ENCODE assay signal across 13 cellular contexts in the genomic region with DNA sequence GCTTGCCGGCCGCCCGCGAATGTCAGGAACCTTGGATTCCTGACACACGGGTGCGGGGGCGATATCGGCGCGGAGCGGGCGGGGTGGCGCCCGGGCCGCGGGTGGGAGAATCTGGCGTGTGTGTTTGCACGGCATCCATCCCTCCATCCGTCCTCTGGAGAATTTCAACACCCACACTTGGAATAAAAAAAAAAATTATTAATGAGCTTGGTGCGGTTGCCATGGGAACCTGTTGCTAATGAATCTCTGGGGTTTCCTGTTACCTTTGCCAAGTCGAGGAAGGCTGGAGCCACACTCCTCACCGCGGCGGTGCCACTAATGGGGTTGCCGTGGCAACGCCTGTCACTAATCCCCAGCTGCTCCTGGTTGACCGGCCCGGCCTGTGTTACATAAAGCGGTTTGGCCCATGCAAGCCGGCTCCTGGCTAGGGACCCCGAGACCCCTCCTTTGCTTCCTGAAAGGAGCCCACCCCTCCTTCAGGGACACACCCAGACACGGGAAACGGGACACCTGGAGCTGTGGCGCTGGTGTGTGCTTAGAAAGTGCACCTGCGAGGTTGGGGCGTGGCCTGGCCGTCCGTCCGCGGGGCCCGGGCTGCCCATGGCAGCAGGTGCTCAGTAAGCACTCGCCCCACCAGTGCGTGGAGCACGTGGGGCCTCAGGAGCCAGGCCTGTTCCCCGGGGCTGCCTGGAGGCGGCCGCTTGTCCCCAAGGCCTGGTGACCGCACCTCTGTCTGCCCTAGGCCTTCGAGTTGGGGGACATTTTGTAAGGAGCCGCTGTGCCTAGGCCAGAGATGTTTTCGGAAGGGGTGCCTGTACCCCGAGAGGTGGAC. TPM values are rescaled to one million over a fixed set of nuclear protein-coding genes. Genes with fewer than 3 reads are reported as not detected.
DNase-seq lines count a peak whose midpoint lies in the region; ATAC-seq and TF ChIP-seq lines count a peak whose summit lies in the region.
"Had no signal": no experiment of that assay in that cellular context is flagged by ENCODE, and none has a peak within 500 bp of the region (broad histone marks: within the 10 kb centered on the region; RNA-seq: fewer than 3 reads in every experiment).

No MANE protein-coding gene starts in this region.

- ATAC-seq in body of pancreas, result peak; percentile 81
- ATAC-seq in GM21423 (IDR thresholded peaks at IDR 0.05; ENCODE audit: unreplicated experiment), result no peak
- ATAC-seq in natural killer cell treated with Interleukin-12 subunit alpha and Interleukin-12 subunit beta and Interleukin-15 and Interleukin-18, amount 100 ng/mL, for 72 hours, result no peak

- no peak overlapping the region for H3K4me3 Mint-ChIP-seq in neural crest cell
- no peak overlapping the region for H3K4me3 Mint-ChIP-seq in natural killer cell treated with Interleukin-12 subunit alpha and Interleukin-12 subunit beta and Interleukin-15 and Interleukin-18, amount 100 ng/mL, for 72 hours

- H3K27ac Mint-ChIP-seq in neural crest cell (ENCODE audit: unreplicated experiment), result no peak overlapping the region
- H3K27ac Mint-ChIP-seq in natural killer cell treated with Interleukin-12 subunit alpha and Interleukin-12 subunit beta and Interleukin-15 and Interleukin-18, amount 100 ng/mL, for 72 hours, result no peak overlapping the region

- no peaks in the 10 kb centered on the region for H3K9me3 Mint-ChIP-seq in neural crest cell
- H3K9me3 Mint-ChIP-seq in natural killer cell treated with Interleukin-12 subunit alpha and Interleukin-12 subunit beta and Interleukin-15 and Interleukin-18, amount 100 ng/mL, for 72 hours, result no peaks in the 10 kb centered on the region

- no peaks in the 10 kb centered on the region for H3K4me1 Mint-ChIP-seq in neural crest cell
- H3K4me1 Mint-ChIP-seq in natural killer cell treated with Interleukin-12 subunit alpha and Interleukin-12 subunit beta and Interleukin-15 and Interleukin-18, amount 100 ng/mL, for 72 hours (ENCODE audit: low read depth in 2 of 2), result no peaks in the 10 kb centered on the region

- no peak overlapping the region for H3K4me3 ChIP-seq in body of pancreas
- no peak overlapping the region for H3K4me3 ChIP-seq in breast epithelium
- H3K4me3 ChIP-seq: Peyer's patch had no signal

- TF ChIP-seq POLR2A in body of pancreas (IDR thresholded peaks at IDR 0.05) (no peak), breast epithelium (IDR thresholded peaks at IDR 0.05) (no peak)

- 23 to 53% methylated on average over 39 to 51 of the region's 52 CpGs for WGBS in body of pancreas, 2 donors

- H3K27ac ChIP-seq in body of pancreas (peak overlapping the region in 3 of 4 donors; percentile 26 to 40 (median 32)), breast epithelium (no peak overlapping the region)
- H3K27ac ChIP-seq: neutrophil had no signal

- no peaks in the 10 kb centered on the region for H3K36me3 Mint-ChIP-seq in neural crest cell (ENCODE audit: low read depth)
- H3K36me3 Mint-ChIP-seq in natural killer cell treated with Interleukin-12 subunit alpha and Interleukin-12 subunit beta and Interleukin-15 and Interleukin-18, amount 100 ng/mL, for 72 hours, result no peaks in the 10 kb centered on the region

- H3K27me3 Mint-ChIP-seq in neural crest cell (ENCODE audit: low read depth), result no peaks in the 10 kb centered on the region
- no peaks in the 10 kb centered on the region for H3K27me3 Mint-ChIP-seq in natural killer cell treated with Interleukin-12 subunit alpha and Interleukin-12 subunit beta and Interleukin-15 and Interleukin-18, amount 100 ng/mL, for 72 hours

- DNase-seq in DMS153 (lab: John Stamatoyannopoulos, UW) (peak; percentile 93), NCI-H2029 (lab: John Stamatoyannopoulos, UW) (peak; percentile 92), body of pancreas (peak; percentile 69 to 91 (median 86)), neural crest cell (ENCODE audit: low read depth, low spot score) (peak; percentile 40), SKM-1 (lab: John Stamatoyannopoulos, UW; ENCODE audit: unreplicated experiment) (no peak), breast epithelium (ENCODE audit: low spot score in 2 of 2) (no peak)
- DNase-seq in natural killer cell treated with Interleukin-12 subunit alpha and Interleukin-12 subunit beta and Interleukin-15 and Interleukin-18, amount 100 ng/mL, for 72 hours (ENCODE audit: low spot score), result no peak
- DNase-seq: activated CD4-positive, CD25-positive, alpha-beta regulatory T cell; activated effector memory CD4-positive, alpha-beta T cell treated with Interleukin-2 at 50 U/mL for 16 hours; dermis blood vessel endothelial cell; Peyer's patch had no signal

- TF ChIP-seq CTCF in body of pancreas (IDR thresholded peaks at IDR 0.05), result no peak
- no peak for TF ChIP-seq CTCF in neural crest cell (conservative IDR thresholded peaks at IDR 0.05)
- TF ChIP-seq CTCF in breast epithelium (IDR thresholded peaks at IDR 0.05), result no peak

- intact Hi-C loops in body of pancreas (cut with DNase I), result no loop called here
- intact Hi-C loops in breast epithelium (cut with DNase I; ENCODE audit: low total_unique reads), result no loop called here

- peaks cover 19% of the 10 kb centered on the region for H3K4me1 ChIP-seq in body of pancreas
- no peaks in the 10 kb centered on the region for H3K4me1 ChIP-seq in breast epithelium

- H3K9me3 ChIP-seq in body of pancreas (no peaks in the 10 kb centered on the region), breast epithelium (no peaks in the 10 kb centered on the region)
- H3K9me3 ChIP-seq: neutrophil, Peyer's patch had no signal

- H3K27me3 ChIP-seq in body of pancreas, result peaks cover 0 to 1% of the 10 kb centered on the region in 2 donors
- H3K27me3 ChIP-seq in breast epithelium, result peaks cover 0 to 100% of the 10 kb centered on the region in 2 donors
- H3K27me3 ChIP-seq: neutrophil, Peyer's patch had no signal

- H3K36me3 ChIP-seq in body of pancreas (replicated peaks in 1 of 2; ENCODE audit: insufficient read depth in 1 of 2, low read depth in 2 of 2), result no peaks in the 10 kb centered on the region
- H3K36me3 ChIP-seq in breast epithelium, result no peaks in the 10 kb centered on the region
- H3K36me3 ChIP-seq: neutrophil, Peyer's patch had no signal

RNA-seq across cellular contexts. Expression of a gene that starts 14.6 kb away (rescaled TPM):
- total RNA-seq in body of pancreas (10 to 100 TPM in 1 of 2 donors, 1 to 10 TPM in 1; 7.3 to 15.2 TPM), neural crest cell (10.7 and 13.2 TPM in 2 replicates), breast epithelium (1 to 10 TPM; 1.6 to 2.5 (median 2.2) TPM)
- total RNA-seq in natural killer cell treated with Interleukin-12 subunit alpha and Interleukin-12 subunit beta and Interleukin-15 and Interleukin-18, amount 100 ng/mL, for 72 hours, result under 1 TPM; 0.21 to 0.31 TPM

RNA-seq across cellular contexts. Expression of a gene that starts 57.6 kb away (rescaled TPM):
- total RNA-seq in body of pancreas (not detected), neural crest cell (not detected in 2 replicates), breast epithelium (1 to 10 TPM in 1 of 3 donors, under 1 TPM in 1, not detected in 1; 0.73 to 1.8 TPM)
- total RNA-seq in natural killer cell treated with Interleukin-12 subunit alpha and Interleukin-12 subunit beta and Interleukin-15 and Interleukin-18, amount 100 ng/mL, for 72 hours, result 1 to 10 TPM in 1 of 2 donors, not detected in 1; 1.3 TPM
- total RNA-seq: dermis blood vessel endothelial cell had no signal

Comparison
In these comparisons a context has a peak if more than half of its experiments do, and no peak if none do; other contexts are left out.
1. DNase-seq: peak in DMS153 (single experiment), NCI-H2029 (single experiment), body of pancreas (4 of 4) and neural crest cell (single experiment); none in SKM-1 (single experiment), natural killer cell treated with Interleukin-12 subunit alpha and Interleukin-12 subunit beta and Interleukin-15 and Interleukin-18, amount 100 ng/mL, for 72 hours (single experiment) and breast epithelium (0 of 2).
2. H3K27ac ChIP-seq: peak in body of pancreas (3 of 4); none in breast epithelium (0 of 2).